Comparison of ENCODE assay signal across 22 cellular contexts in genomic region chr9:86357091-86357866, GRCh38.
"Had no signal": no experiment of that assay in that cellular context is flagged by ENCODE, and none has a peak within 500 bp of the region (broad histone marks: within the 10 kb centered on the region; RNA-seq: fewer than 3 reads in every experiment).

No MANE protein-coding gene starts in this region.

- H3K27me3 ChIP-seq: ascending aorta, brain microvascular endothelial cell had no signal

- DNase-seq: activated CD4-positive, alpha-beta T cell treated with anti-CD3 and anti-CD28 coated beads for 4 hours; activated CD8-positive, alpha-beta memory T cell treated with anti-CD3 and anti-CD28 coated beads, Interleukin-2, amount 50 U/mL, for 4 hours; activated CD8-positive, alpha-beta T cell treated with anti-CD3 and anti-CD28 coated beads for 36 hours; activated gamma-delta T cell treated with Interleukin-2 at 50 U/mL for 16 hours; activated naive CD4-positive, alpha-beta T cell treated with anti-CD3 and anti-CD28 coated beads, Interleukin-2, amount 10 ng/mL, durations not matched to agents 7 days and 5 days; activated T-cell treated with anti-CD3 and anti-CD28 coated beads, Interleukin-2, amount 50 U/mL, for 72 hours; amniotic stem cell; brain microvascular endothelial cell; IMR-90; KG1; NCI-H1092; NCI-H1417; NCI-H1930; NCI-H2171; NCI-H2227 treated with DMSO at 0.1 percent for 48 hours; NCI-H446 treated with DMSO at 0.1 percent for 48 hours; NCI-H526 treated with DMSO at 0.1 percent for 48 hours; RPMI8226; T-helper 1 cell had no signal

- H3K4me3 Mint-ChIP-seq: activated CD8-positive, alpha-beta T cell treated with anti-CD3 and anti-CD28 coated beads for 36 hours; activated naive CD4-positive, alpha-beta T cell treated with anti-CD3 and anti-CD28 coated beads, Interleukin-2, amount 10 ng/mL, durations not matched to agents 7 days and 5 days; activated T-cell treated with anti-CD3 and anti-CD28 coated beads, Interleukin-2, amount 50 U/mL, for 72 hours had no signal

- H3K4me3 ChIP-seq: ascending aorta, SK-N-MC had no signal

- H3K9me3 ChIP-seq: ascending aorta had no signal

- H3K27ac Mint-ChIP-seq: activated CD8-positive, alpha-beta T cell treated with anti-CD3 and anti-CD28 coated beads for 36 hours; activated naive CD4-positive, alpha-beta T cell treated with anti-CD3 and anti-CD28 coated beads, Interleukin-2, amount 10 ng/mL, durations not matched to agents 7 days and 5 days; activated T-cell treated with anti-CD3 and anti-CD28 coated beads, Interleukin-2, amount 50 U/mL, for 72 hours; activated T-helper 2 cell treated with anti-CD3 and anti-CD28 coated beads, Interferon-gamma antibody, Interleukin-2, Interleukin-4, amounts not matched to agents 10 μg/mL and 5 μg/mL and 100 μg/mL, durations not matched to agents 14 hours and 24 hours and 36 hours had no signal

- H3K27ac ChIP-seq: ascending aorta, brain microvascular endothelial cell, SK-N-MC had no signal

- H3K9me3 Mint-ChIP-seq: activated CD8-positive, alpha-beta T cell treated with anti-CD3 and anti-CD28 coated beads for 36 hours; activated naive CD4-positive, alpha-beta T cell treated with anti-CD3 and anti-CD28 coated beads, Interleukin-2, amount 10 ng/mL, durations not matched to agents 7 days and 5 days; activated T-cell treated with anti-CD3 and anti-CD28 coated beads, Interleukin-2, amount 50 U/mL, for 72 hours; activated T-helper 2 cell treated with anti-CD3 and anti-CD28 coated beads, Interferon-gamma antibody, Interleukin-2, Interleukin-4, amounts not matched to agents 10 μg/mL and 5 μg/mL and 100 μg/mL, durations not matched to agents 14 hours and 24 hours and 36 hours had no signal
